Comparison of ENCODE assay signal across 8 cellular contexts in the genomic region with DNA sequence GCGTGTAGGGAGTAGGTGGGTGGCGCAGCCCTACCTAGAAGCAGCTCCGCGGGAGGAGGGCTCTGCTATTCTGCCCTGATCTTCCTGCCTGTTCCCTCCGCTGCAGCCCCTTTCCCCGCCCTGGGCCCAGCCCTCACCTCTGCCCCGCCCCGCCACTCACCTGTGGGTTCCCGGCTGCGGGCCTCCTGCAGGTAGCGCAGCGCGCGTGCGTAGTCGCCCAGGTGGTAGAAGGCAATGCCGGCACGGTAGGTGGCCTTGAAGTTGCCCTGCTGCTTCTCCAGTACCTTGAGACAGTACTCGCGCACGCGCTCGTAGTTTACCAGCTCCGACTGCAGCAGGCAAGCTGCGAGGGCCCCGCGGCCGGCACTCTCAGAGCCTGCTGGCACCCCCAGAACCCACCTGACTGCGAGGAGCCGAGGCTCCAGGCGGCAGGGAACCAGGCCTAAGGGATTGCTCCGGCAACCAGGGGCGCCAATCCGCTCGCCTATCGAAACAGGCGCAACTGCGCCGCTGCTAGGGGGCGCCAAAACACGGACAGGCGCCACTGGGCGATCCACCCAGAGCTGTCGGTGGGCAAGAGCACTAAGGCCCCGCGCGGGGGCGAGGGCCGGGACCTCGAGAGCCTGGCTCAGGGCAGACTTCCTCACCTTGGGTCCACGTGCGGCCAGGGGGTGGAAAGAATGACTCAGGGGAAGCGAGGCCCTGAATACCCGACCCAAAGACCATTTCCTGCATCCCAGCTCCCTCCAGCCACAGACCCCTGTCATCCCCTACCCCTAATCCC. TPM values are rescaled to one million over a fixed set of nuclear protein-coding genes. Genes with fewer than 3 reads are reported as not detected.
DNase-seq lines count a peak whose midpoint lies in the region; ATAC-seq and TF ChIP-seq lines count a peak whose summit lies in the region.

No MANE protein-coding gene starts in this region.

- no peak overlapping the region for H3K27ac Mint-ChIP-seq in CD4-positive, alpha-beta T cell

- CTCF ChIA-PET in PC-9 (lab: Charles Lee): no interaction called here
- CTCF ChIA-PET in CD4-positive, alpha-beta T cell (lab: Charles Lee): interaction anchor here (0.5 kb wide), 1 partner anchor 1583 kb away, joined by 3 read pairs; no protein-coding TSS in a partner anchor

- H3F3A ChIP-seq in PC-9 (ENCODE audit: insufficient read depth, low read depth): peaks cover 16% of the 10 kb centered on the region; the same call in 1 of the 2 replicates

- no peak overlapping the region for H3K4me3 Mint-ChIP-seq in CD4-positive, alpha-beta T cell

- H3K4me2 ChIP-seq in PC-9: peak overlapping the region; percentile 95

- H3K9me3 ChIP-seq in PC-9 (ENCODE audit: insufficient read depth, low read depth) (no peaks in the 10 kb centered on the region), iPS DF 6.9 (ENCODE audit: control insufficient read depth, insufficient read depth, low read length) (no peaks in the 10 kb centered on the region)
- H3K9me3 ChIP-seq in CD4-positive, alpha-beta T cell (ENCODE audit: control insufficient read depth, low read length): no peaks in the 10 kb centered on the region

- no peaks in the 10 kb centered on the region for H3K36me3 Mint-ChIP-seq in CD4-positive, alpha-beta T cell (ENCODE audit: low read depth)

- H3K4me1 ChIP-seq in PC-9 (replicated peaks; ENCODE audit: insufficient read depth) (peaks cover 17% of the 10 kb centered on the region), iPS DF 6.9 (ENCODE audit: control insufficient read depth, insufficient read depth, low read length) (peaks cover 4% of the 10 kb centered on the region; the same call in 1 of the 2 replicates)

- TF ChIP-seq CTCF in PC-9 (conservative IDR thresholded peaks at IDR 0.05) (peak; percentile 80), omental fat pad (IDR thresholded peaks at IDR 0.05) (no peak)
- no peak for TF ChIP-seq CTCF in CD4-positive, alpha-beta T cell (IDR thresholded peaks at IDR 0.05)

- H3K79me2 ChIP-seq in PC-9 (ENCODE audit: low read depth): no peaks in the 10 kb centered on the region

- H3K9me2 ChIP-seq in PC-9 (ENCODE audit: insufficient read depth): no peaks in the 10 kb centered on the region

- H3K27me3 Mint-ChIP-seq in CD4-positive, alpha-beta T cell: peaks cover 52% of the 10 kb centered on the region

- no peaks in the 10 kb centered on the region for H3K36me3 ChIP-seq in PC-9 (ENCODE audit: low read depth)
- H3K36me3 ChIP-seq in iPS DF 6.9 (ENCODE audit: control insufficient read depth, insufficient read depth, low read length): peaks cover under 1% of the 10 kb centered on the region; the same call in 1 of the 2 replicates

- intact Hi-C loops in PC-9 (cut with micrococcal nuclease; ENCODE audit: unreplicated experiment): loop anchor here (2.0 kb wide), 1 partner anchor 70 kb away; no protein-coding TSS in a partner anchor
- intact Hi-C loops in CD4-positive, alpha-beta T cell (cut with DNase I, micrococcal nuclease): no loop called here

- peak overlapping the region; percentile 47 for H3K27ac ChIP-seq in PC-9
- H3K27ac ChIP-seq in iPS DF 6.9 (ENCODE audit: low read length): no peak overlapping the region
- no peak overlapping the region for H3K27ac ChIP-seq in CD4-positive, alpha-beta T cell (ENCODE audit: low read depth, low read length)

- peak overlapping the region; percentile 73 for H3K4me3 ChIP-seq in PC-9
- H3K4me3 ChIP-seq in iPS DF 6.9 (ENCODE audit: low read length): peak overlapping the region; percentile 7; the same call in 1 of the 2 replicates

- no peaks in the 10 kb centered on the region for H3K9me3 Mint-ChIP-seq in CD4-positive, alpha-beta T cell

- peak overlapping the region; percentile 98 for H2AFZ ChIP-seq in PC-9

- WGBS in iPS DF 6.9 (ENCODE audit: insufficient coverage, insufficient read length): no CpG with 5 or more reads among the region's 54 CpGs

- BruUV-seq in PC-9 (replicated peaks; lab: Mats Ljungman, UMichigan): TSS peak; percentile 24

- H3K27me3 ChIP-seq in PC-9 (ENCODE audit: insufficient read depth, low read depth): no peaks in the 10 kb centered on the region
- H3K27me3 ChIP-seq in iPS DF 6.9 (ENCODE audit: control insufficient read depth, insufficient read depth, low read length): no peaks in the 10 kb centered on the region
- peaks cover 38% of the 10 kb centered on the region for H3K27me3 ChIP-seq in CD4-positive, alpha-beta T cell (ENCODE audit: control insufficient read depth, insufficient read depth, low read length)

- POLR2A ChIA-PET in PC-9 (lab: Charles Lee; ENCODE audit: unreplicated experiment): interaction anchor here (0.6 to 0.7 kb wide), 2 partner anchors 225 to 388 kb away, joined by 3 read pairs; no protein-coding TSS in a partner anchor
- POLR2A ChIA-PET in CD4-positive, alpha-beta T cell (lab: Charles Lee): no interaction called here

- no peaks in the 10 kb centered on the region for H4K20me1 ChIP-seq in PC-9 (ENCODE audit: insufficient read depth)

- H3K4me1 Mint-ChIP-seq in CD4-positive, alpha-beta T cell (ENCODE audit: low read depth): peaks cover 5% of the 10 kb centered on the region

- ATAC-seq in HG02852 (IDR thresholded peaks at IDR 0.05; ENCODE audit: unreplicated experiment) (no peak), omental fat pad (ENCODE audit: low FRiP score) (no peak)
- no peak for ATAC-seq in CD4-positive, alpha-beta T cell (ENCODE audit: poor library complexity)

- DNase-seq in stimulated activated CD4-positive, alpha-beta T cell treated with anti-CD3 and anti-CD28 coated beads, Interleukin-15, amount 100 ng/mL, for 24 hours: peak; percentile 41
- no peak for DNase-seq in stimulated activated CD4-positive, alpha-beta T cell treated with anti-CD3 and anti-CD28 coated beads, Interleukin-4, amount 100 ng/mL, for 1 hour
- peak; percentile 79 to 92 for DNase-seq in PC-9
- no peak for DNase-seq in iPS DF 6.9 (ENCODE audit: low read depth, low spot score)
- no peak for DNase-seq in omental fat pad (ENCODE audit: low spot score)
- DNase-seq in putamen (ENCODE audit: low spot score): no peak
- no peak for DNase-seq in CD4-positive, alpha-beta T cell

RNA-seq across cellular contexts. Expression of a gene that starts 1.0 kb away (rescaled TPM):
- total RNA-seq in PC-9 (2021) (0.50 and 0.59 TPM in 2 replicates), omental fat pad (under 1 TPM in 1 of 4 donors, not detected in 3; 0.28 TPM)
- total RNA-seq in CD4-positive, alpha-beta T cell: not detected

RNA-seq across cellular contexts. Expression of a gene that starts 9.3 kb away (rescaled TPM):
- total RNA-seq in PC-9 (2021) (0.63 and 0.93 TPM in 2 replicates), omental fat pad (1 to 10 TPM in 1 of 4 donors, under 1 TPM in 2, not detected in 1; 0.37 to 1.1 (median 0.48) TPM)
- 1 to 10 TPM; 1.2 to 1.7 TPM for total RNA-seq in CD4-positive, alpha-beta T cell

RNA-seq across cellular contexts. Expression of a gene that starts 26.0 kb away (rescaled TPM):
- total RNA-seq in PC-9 (2021) (26.9 and 29.5 TPM in 2 replicates), omental fat pad (1 to 10 TPM; 5.9 to 9.7 (median 7.6) TPM)
- 10 to 100 TPM; 20.8 to 21.7 TPM for total RNA-seq in CD4-positive, alpha-beta T cell

Comparison
In these comparisons a context has a peak if more than half of its experiments do, and no peak if none do; other contexts are left out.
1. DNase-seq: peak in stimulated activated CD4-positive, alpha-beta T cell treated with anti-CD3 and anti-CD28 coated beads, Interleukin-15, amount 100 ng/mL, for 24 hours (single experiment) and PC-9 (2 of 2); none in stimulated activated CD4-positive, alpha-beta T cell treated with anti-CD3 and anti-CD28 coated beads, Interleukin-4, amount 100 ng/mL, for 1 hour (single experiment), iPS DF 6.9 (single experiment), omental fat pad (single experiment), putamen (single experiment) and CD4-positive, alpha-beta T cell (0 of 10).